Comparison of ENCODE assay signal across 8 cellular contexts in the genomic region with DNA sequence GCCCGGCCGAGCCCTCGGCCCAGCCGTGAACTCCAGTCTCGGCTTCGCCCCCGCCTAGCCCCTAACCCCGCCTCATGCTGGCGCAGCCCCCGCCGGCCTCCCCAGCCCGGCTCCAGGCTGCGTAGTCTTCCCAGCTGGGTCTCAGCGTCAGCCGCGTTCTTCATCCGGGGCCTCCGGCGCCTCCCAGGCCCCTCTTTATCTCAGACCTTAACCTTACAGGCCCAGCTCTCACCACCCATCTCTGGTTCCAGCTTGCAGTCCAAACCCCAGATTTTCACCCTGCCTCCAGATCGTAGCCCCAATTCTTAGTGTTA. TPM values are rescaled to one million over a fixed set of nuclear protein-coding genes. Genes with fewer than 3 reads are reported as not detected.
DNase-seq lines count a peak whose midpoint lies in the region; ATAC-seq and TF ChIP-seq lines count a peak whose summit lies in the region.

A gene with protein sequence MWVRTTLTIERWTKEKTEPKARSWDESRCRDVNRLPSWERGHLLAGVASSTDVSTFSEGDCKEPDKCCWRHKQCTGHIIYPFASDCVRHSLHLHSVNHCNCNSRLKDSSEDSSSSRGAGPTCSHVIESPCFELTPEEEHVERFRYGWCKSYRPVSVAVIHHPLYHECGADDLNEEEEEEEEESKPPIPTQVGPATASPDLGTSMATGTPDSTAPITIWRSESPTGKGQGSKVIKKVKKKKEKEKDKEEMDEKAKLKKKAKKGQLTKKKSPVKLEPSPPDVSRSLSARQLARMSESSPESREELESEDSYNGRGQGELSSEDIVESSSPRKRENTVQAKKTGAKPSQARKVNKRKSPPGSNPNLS (minus strand): TSS at position 166 of the 314 bp plus-strand sequence. CDS start 228 bp downstream, outside the sequence.

- DNase-seq in AG09309 (ENCODE audit: low read depth) (no peak), natural killer cell (no peak), Ammon's horn (ENCODE audit: low spot score) (no peak), RKO (ENCODE audit: low spot score) (no peak)
- DNase-seq in NK-92 treated with Interleukin-12 subunit alpha and Interleukin-12 subunit beta, amount 100 ng/mL, for 24 hours (lab: John Stamatoyannopoulos, UW): no peak

- H4K20me1 ChIP-seq in OCI-LY3 (ENCODE audit: insufficient read depth, low read length): no peaks in the 10 kb centered on the region

- no peaks in the 10 kb centered on the region; the same call in 1 of the 2 replicates for H3K27me3 ChIP-seq in OCI-LY3 (ENCODE audit: low read depth, low read length)
- no peaks in the 10 kb centered on the region for H3K27me3 ChIP-seq in duodenal mucosa (ENCODE audit: control insufficient read depth in 1 of 2, insufficient read depth in 2 of 2, low read length in 2 of 2)

- H3K4me3 ChIP-seq in AG09309 (ENCODE audit: control insufficient read depth, low read depth, low read length): peak within 1 kb of the TSS; percentile 50
- peak within 1 kb of the TSS; percentile 77 for H3K4me3 ChIP-seq in OCI-LY3 (ENCODE audit: low read length)
- peak within 1 kb of the TSS; percentile 64 to 69 for H3K4me3 ChIP-seq in duodenal mucosa (ENCODE audit: low read depth in 1 of 2, low read length in 2 of 2)

- peak within 1 kb of the TSS; percentile 87 for H2AFZ ChIP-seq in OCI-LY3 (ENCODE audit: low read depth, low read length)

- TF ChIP-seq CTCF in AG09309 (IDR thresholded peaks at IDR 0.05; ENCODE audit: control insufficient read depth, insufficient read depth, low read depth, low read length, missing control alignments) (no peak), OCI-LY3 (IDR thresholded peaks at IDR 0.05; ENCODE audit: low read depth, low read length) (no peak), natural killer cell (IDR thresholded peaks at IDR 0.05) (no peak)

- peak within 1 kb of the TSS; percentile 95 for H3K4me2 ChIP-seq in OCI-LY3 (ENCODE audit: low read length)

- H3K36me3 Mint-ChIP-seq in natural killer cell: no peaks in the 10 kb centered on the region

- peak within 1 kb of the TSS; percentile 80 to 88 for H3K27ac Mint-ChIP-seq in natural killer cell

- H3K27ac ChIP-seq in OCI-LY3 (ENCODE audit: low read length) (peak within 1 kb of the TSS; percentile 74), duodenal mucosa (ENCODE audit: low read depth, low read length) (peak within 1 kb of the TSS; percentile 84)

- peaks cover 18 to 20% of the 10 kb centered on the region in 2 donors for H3K4me1 Mint-ChIP-seq in natural killer cell

- H3K36me3 ChIP-seq in OCI-LY3 (replicated peaks; ENCODE audit: low read depth, low read length) (no peaks in the 10 kb centered on the region), duodenal mucosa (ENCODE audit: control insufficient read depth in 1 of 2, insufficient read depth in 2 of 2, low read length in 2 of 2) (peaks cover 0 to 8% of the 10 kb centered on the region in 2 donors)

- H3K79me2 ChIP-seq in OCI-LY3 (ENCODE audit: low read length): no peaks in the 10 kb centered on the region

- ATAC-seq in GM19467 (IDR thresholded peaks at IDR 0.05; ENCODE audit: unreplicated experiment): peak; percentile 8
- peak; percentile 39 to 57 (median 41) for ATAC-seq in natural killer cell

- H3K9me3 Mint-ChIP-seq in natural killer cell: no peaks in the 10 kb centered on the region

- peak within 1 kb of the TSS; percentile 93 for H3K4me3 Mint-ChIP-seq in natural killer cell

- H3K4me1 ChIP-seq in OCI-LY3 (ENCODE audit: low read length) (peaks cover 7% of the 10 kb centered on the region; the same call in 1 of the 2 replicates), duodenal mucosa (ENCODE audit: control insufficient read depth in 1 of 2, insufficient read depth in 2 of 2, low read length in 2 of 2) (peaks cover 9 to 22% of the 10 kb centered on the region in 2 donors)

- H3K9me3 ChIP-seq in OCI-LY3 (ENCODE audit: insufficient read depth, low read length) (no peaks in the 10 kb centered on the region), duodenal mucosa (ENCODE audit: control insufficient read depth in 1 of 2, low read length in 2 of 2) (no peaks in the 10 kb centered on the region)

- H3K27me3 Mint-ChIP-seq in natural killer cell (ENCODE audit: low read depth in 2 of 2): peaks cover 15 to 17% of the 10 kb centered on the region in 2 donors

- H3K9ac ChIP-seq in OCI-LY3 (ENCODE audit: low read length): peak within 1 kb of the TSS; percentile 91
- H3K9ac ChIP-seq in duodenal mucosa (ENCODE audit: low read depth in 1 of 2, low read length in 2 of 2): peak within 1 kb of the TSS; percentile 50 to 83

- intact Hi-C loops in natural killer cell (cut with micrococcal nuclease): loop anchor here (10.0 kb wide), 1 partner anchor 377 kb away; a partner anchor contains a TSS

RNA-seq across cellular contexts. Expression of the gene that starts here (rescaled TPM):
- 1 to 10 TPM; 2.3 to 5.8 (median 3.6) TPM for total RNA-seq in natural killer cell
